In genomic region chr2:84373866-84374265, GRCh38 we compare ENCODE assay signal across 8 cellular contexts.
"Had no signal": no experiment of that assay in that cellular context is flagged by ENCODE, and none has a peak within 500 bp of the region (broad histone marks: within the 10 kb centered on the region; RNA-seq: fewer than 3 reads in every experiment).

No MANE protein-coding gene starts in this region.

- DNase-seq: GM23248, GOT3, H7, Karpas-422, KBM-7 had no signal

- H3K4me2 ChIP-seq: KMS-11 had no signal

- H3K9ac ChIP-seq: GM23248, KMS-11 had no signal

- H2AFZ ChIP-seq: GM23248 had no signal

- H3K9me3 ChIP-seq: HAP-1 had no signal

- H3K4me1 ChIP-seq: HAP-1 had no signal

- H3K27ac ChIP-seq: GM23248, HL-60, KMS-11 had no signal

- H3K4me3 ChIP-seq: GM23248, HAP-1 had no signal

- H3K36me3 ChIP-seq: HAP-1 had no signal
